ENCODE assay signal across 17 cellular contexts in genomic region chr3:185422677-185423076, GRCh38.
"Had no signal": no experiment of that assay in that cellular context is flagged by ENCODE, and none has a peak within 500 bp of the region (broad histone marks: within the 10 kb centered on the region; RNA-seq: fewer than 3 reads in every experiment).

No MANE protein-coding gene starts in this region.

- H3K9me3 ChIP-seq: ascending aorta, breast epithelium, pancreas, stomach, testis had no signal

- H3K36me3 ChIP-seq: ascending aorta, breast epithelium, pancreas, stomach had no signal

- H3K27me3 ChIP-seq: ascending aorta, breast epithelium, pancreas, stomach, testis had no signal

- H3K9me3 Mint-ChIP-seq: activated naive CD4-positive, alpha-beta T cell treated with anti-CD3 and anti-CD28 coated beads, Interleukin-2, amount 10 ng/mL, durations not matched to agents 7 days and 5 days; effector memory CD8-positive, alpha-beta T cell; memory B cell; naive thymus-derived CD8-positive, alpha-beta T cell had no signal

- DNase-seq: activated CD4-positive, alpha-beta T cell treated with anti-CD3 and anti-CD28 coated beads, Interleukin-2, amount 50 U/mL, for 4 hours; activated CD4-positive, CD25-positive, alpha-beta regulatory T cell treated with anti-CD3 and anti-CD28 coated beads, Interleukin-2, amount 50 U/mL, for 72 hours; activated naive CD4-positive, alpha-beta T cell treated with anti-CD3 and anti-CD28 coated beads, Interleukin-2, amount 10 ng/mL, durations not matched to agents 7 days and 5 days; activated T-cell treated with anti-CD3 and anti-CD28 coated beads for 4 hours; effector memory CD8-positive, alpha-beta T cell; foreskin melanocyte; left ventricle myocardium superior; naive thymus-derived CD8-positive, alpha-beta T cell; stimulated activated CD4-positive, alpha-beta T cell treated with anti-CD3 and anti-CD28 coated beads, Interleukin-1b, Interleukin-23, amount 100 ng/mL, for 48 hours; testis had no signal

- H3K4me1 Mint-ChIP-seq: activated naive CD4-positive, alpha-beta T cell treated with anti-CD3 and anti-CD28 coated beads, Interleukin-2, amount 10 ng/mL, durations not matched to agents 7 days and 5 days; naive thymus-derived CD8-positive, alpha-beta T cell had no signal

- H3K4me3 ChIP-seq: ascending aorta, breast epithelium, pancreas, stomach, testis had no signal

- H3K4me3 Mint-ChIP-seq: activated naive CD4-positive, alpha-beta T cell treated with anti-CD3 and anti-CD28 coated beads, Interleukin-2, amount 10 ng/mL, durations not matched to agents 7 days and 5 days; effector memory CD8-positive, alpha-beta T cell; memory B cell; naive thymus-derived CD8-positive, alpha-beta T cell had no signal

- H3K27ac Mint-ChIP-seq: activated naive CD4-positive, alpha-beta T cell treated with anti-CD3 and anti-CD28 coated beads, Interleukin-2, amount 10 ng/mL, durations not matched to agents 7 days and 5 days; effector memory CD8-positive, alpha-beta T cell; memory B cell; naive thymus-derived CD8-positive, alpha-beta T cell had no signal

- H3K36me3 Mint-ChIP-seq: activated naive CD4-positive, alpha-beta T cell treated with anti-CD3 and anti-CD28 coated beads, Interleukin-2, amount 10 ng/mL, durations not matched to agents 7 days and 5 days; memory B cell; naive thymus-derived CD8-positive, alpha-beta T cell had no signal

- H3K27ac ChIP-seq: ascending aorta, breast epithelium, epithelial cell of prostate, stomach, testis had no signal

- H3K4me1 ChIP-seq: ascending aorta, breast epithelium, testis had no signal

- ATAC-seq: effector memory CD8-positive, alpha-beta T cell; naive thymus-derived CD8-positive, alpha-beta T cell; sciatic nerve had no signal
